Comparison of ENCODE assay signal across 9 cellular contexts in the genomic region with DNA sequence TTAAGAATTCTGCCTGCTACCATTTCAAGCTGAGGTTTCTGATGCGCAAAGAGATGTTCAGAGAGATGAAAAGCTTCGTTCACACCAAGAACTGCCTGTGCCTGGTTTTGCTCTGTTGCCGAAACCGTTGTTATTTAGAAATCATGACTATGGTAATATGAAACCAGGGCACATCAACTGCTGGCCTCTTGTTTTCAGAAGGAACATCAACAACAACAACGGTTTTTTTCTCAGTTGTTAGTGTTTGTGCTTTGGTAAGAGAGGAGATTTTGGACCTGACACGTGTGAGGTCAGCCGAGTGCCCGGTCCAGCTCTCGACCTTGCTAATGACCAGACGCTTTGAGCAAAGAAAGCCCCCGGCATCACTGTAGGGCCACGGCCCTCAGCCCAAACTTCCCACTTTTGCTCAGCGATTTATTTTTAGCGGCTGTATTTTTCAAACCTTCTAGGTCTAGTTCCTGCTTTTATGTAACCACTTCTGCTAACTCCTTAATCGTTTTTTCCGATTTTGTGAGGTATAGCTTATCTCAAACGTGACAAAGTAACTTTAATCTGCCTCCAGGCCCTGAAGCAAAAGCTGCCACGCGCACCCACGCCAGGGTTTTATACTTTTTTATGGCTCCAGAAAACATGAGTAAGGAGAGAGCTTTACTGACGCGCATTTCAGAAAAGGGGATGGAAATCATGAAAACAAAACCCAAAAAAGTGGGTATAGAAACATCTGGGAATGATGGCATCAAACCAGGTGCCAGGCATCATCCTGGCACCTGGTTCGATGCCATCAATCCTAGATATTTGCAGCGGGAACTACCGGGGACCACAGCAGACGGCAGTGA. TPM values are rescaled to one million over a fixed set of nuclear protein-coding genes. Genes with fewer than 3 reads are reported as not detected.
A peak's percentile ranks its signal among the peaks of the same experiment; 100 is the strongest.
DNase-seq lines count a peak whose midpoint lies in the region; ATAC-seq and TF ChIP-seq lines count a peak whose summit lies in the region.
"Had no signal": no experiment of that assay in that cellular context is flagged by ENCODE, and none has a peak within 500 bp of the region (broad histone marks: within the 10 kb centered on the region; RNA-seq: fewer than 3 reads in every experiment).

No MANE protein-coding gene starts in this region.

- H3K4me1 Mint-ChIP-seq in activated T-cell treated with anti-CD3 and anti-CD28 coated beads, Interleukin-2, amount 50 U/mL, for 24 hours (ENCODE audit: low read depth), result peaks cover 51% of the 10 kb centered on the region

- ATAC-seq in HG03460 (IDR thresholded peaks at IDR 0.05; ENCODE audit: unreplicated experiment), result peak; percentile 41
- no peak for ATAC-seq in GM21737 (IDR thresholded peaks at IDR 0.05; ENCODE audit: unreplicated experiment)

- peak overlapping the region; percentile 66 for H3K4me3 Mint-ChIP-seq in activated T-cell treated with anti-CD3 and anti-CD28 coated beads, Interleukin-2, amount 50 U/mL, for 24 hours

- H3K36me3 ChIP-seq in neutrophil (no peaks in the 10 kb centered on the region), H7 (replicated peaks; ENCODE audit: control insufficient read depth, insufficient read depth, low read length) (no peaks in the 10 kb centered on the region; the same call in 1 of the 2 replicates)

- no peaks in the 10 kb centered on the region for H3K9me3 ChIP-seq in neutrophil

- H3K4me1 ChIP-seq in neutrophil (ENCODE audit: control insufficient read depth in 1 of 2, insufficient read depth in 1 of 2, low read depth in 1 of 2, low read length in 1 of 2), result peaks cover 68 to 73% of the 10 kb centered on the region in 2 experiments

- H3K4me3 ChIP-seq in neutrophil (ENCODE audit: low read depth in 1 of 2, low read length in 1 of 2) (peak overlapping the region; percentile 58 to 64), H7 (ENCODE audit: insufficient read depth, low read depth, low read length) (no peak overlapping the region)

- H3K27ac Mint-ChIP-seq in activated T-cell treated with anti-CD3 and anti-CD28 coated beads, Interleukin-2, amount 50 U/mL, for 24 hours, result peak overlapping the region; percentile 86

- DNase-seq in GM19238 (ENCODE audit: insufficient read length, low spot score) (peak; percentile 47), H7 (no peak), kidney tubule cell (ENCODE audit: low spot score) (no peak), AG08395 (ENCODE audit: low spot score) (no peak)
- no peak for DNase-seq in activated T-cell treated with anti-CD3 and anti-CD28 coated beads, Interleukin-2, amount 50 U/mL, for 24 hours

- H3K9me3 Mint-ChIP-seq in activated T-cell treated with anti-CD3 and anti-CD28 coated beads, Interleukin-2, amount 50 U/mL, for 24 hours, result no peaks in the 10 kb centered on the region

- H3K27me3 ChIP-seq in neutrophil, result no peaks in the 10 kb centered on the region
- no peaks in the 10 kb centered on the region for H3K27me3 ChIP-seq in H7 (ENCODE audit: control insufficient read depth, insufficient read depth, low read length)

- peaks cover 12% of the 10 kb centered on the region for H3K36me3 Mint-ChIP-seq in activated T-cell treated with anti-CD3 and anti-CD28 coated beads, Interleukin-2, amount 50 U/mL, for 24 hours (ENCODE audit: low read depth)

- TF ChIP-seq CTCF in neutrophil (IDR thresholded peaks at IDR 0.05), result no peak

- peak overlapping the region; percentile 93 for H3K27ac ChIP-seq in neutrophil
- H3K27ac ChIP-seq: epithelial cell of prostate had no signal

- peaks cover 25% of the 10 kb centered on the region for H3K27me3 Mint-ChIP-seq in activated T-cell treated with anti-CD3 and anti-CD28 coated beads, Interleukin-2, amount 50 U/mL, for 24 hours

RNA-seq across cellular contexts. Expression of a gene that starts 42.0 kb away (rescaled TPM):
- total RNA-seq in H7 (2014; rRNA removed; shearing (Covaris generic)), result not detected in 2 replicates
